In genomic region chr6:163946437-163946836, GRCh38 we compare ENCODE assay signal across 16 cellular contexts.
DNase-seq lines count a peak whose midpoint lies in the region; ATAC-seq, FAIRE-seq and TF ChIP-seq lines count a peak whose summit lies in the region.
"Had no signal": no experiment of that assay in that cellular context is flagged by ENCODE, and none has a peak within 500 bp of the region (broad histone marks: within the 10 kb centered on the region; RNA-seq: fewer than 3 reads in every experiment).

No MANE protein-coding gene starts in this region.

- H3K27ac ChIP-seq in GM12878 (ENCODE audit: control insufficient read depth, insufficient read depth) = no peak overlapping the region
- no peak overlapping the region for H3K27ac ChIP-seq in keratinocyte (ENCODE audit: control insufficient read depth, insufficient read depth, low read length)
- H3K27ac ChIP-seq in gastrocnemius medialis = peak overlapping the region; percentile 24 to 61 (median 52)
- H3K27ac ChIP-seq in smooth muscle cell (ENCODE audit: low read depth) = no peak overlapping the region
- no peak overlapping the region for H3K27ac ChIP-seq in RWPE1
- H3K27ac ChIP-seq in spleen = no peak overlapping the region
- H3K27ac ChIP-seq: brain microvascular endothelial cell had no signal

- POLR2A ChIA-PET in GM12878 (lab: Charles Lee) = no interaction called here
- POLR2A ChIA-PET in RWPE1 (lab: Yijun Ruan, JAX; ENCODE audit: low non-redundant PET) = no interaction called here

- RAD21 ChIA-PET in GM12878 (lab: Charles Lee; ENCODE audit: unreplicated experiment) = no interaction called here

- DNase-seq in GM12878 (ENCODE audit: low read depth, low spot score) (no peak), keratinocyte (ENCODE audit: low read depth, low spot score) (no peak), gastrocnemius medialis (peak in 1 of 2 donors; percentile 36), smooth muscle cell (lab: John Stamatoyannopoulos, UW; ENCODE audit: unreplicated experiment) (no peak), RWPE1 (ENCODE audit: low spot score) (no peak), spleen (no peak)
- no peak for DNase-seq in activated naive CD4-positive, alpha-beta T cell treated with anti-CD3 and anti-CD28 coated beads, Interleukin-2, amount 50 U/mL, for 16 hours
- DNase-seq: activated CD4-positive, alpha-beta T cell treated with anti-CD3 and anti-CD28 coated beads for 4 hours; activated naive CD8-positive, alpha-beta T cell treated with anti-CD3 and anti-CD28 coated beads for 36 hours; brain microvascular endothelial cell; NCI-H1436; NCI-H524; nephron progenitor cell; SHP77 treated with DMSO at 0.1 percent for 48 hours had no signal

- TF ChIP-seq POLR2A in GM12878 (IDR thresholded peaks at IDR 0.05; ENCODE audit: low read depth, low read length) (no peak), gastrocnemius medialis (IDR thresholded peaks at IDR 0.05) (no peak), spleen (IDR thresholded peaks at IDR 0.05) (no peak)

- intact Hi-C loops in GM12878 (cut with micrococcal nuclease; ENCODE audit: unreplicated experiment) (no loop called here), gastrocnemius medialis (cut with DNase I; ENCODE audit: low total_unique reads) (no loop called here), spleen (cut with DNase I; ENCODE audit: low total_unique reads) (no loop called here)

- BruUV-seq in GM12878 (replicated peaks; lab: Mats Ljungman, UMichigan) = no TSS peak

- ATAC-seq in GM18867 (IDR thresholded peaks at IDR 0.05; ENCODE audit: unreplicated experiment) (peak; percentile 23), GM12878 (no peak), gastrocnemius medialis (peak; percentile 25 to 27)

- no peaks in the 10 kb centered on the region for H4K20me1 ChIP-seq in GM12878 (ENCODE audit: control insufficient read depth, insufficient read depth)
- H4K20me1 ChIP-seq in keratinocyte (ENCODE audit: control insufficient read depth, extremely low read depth, insufficient read depth, low read length) = no peaks in the 10 kb centered on the region
- H4K20me1 ChIP-seq in smooth muscle cell (ENCODE audit: low read depth) = no peaks in the 10 kb centered on the region

- TF ChIP-seq RAD21 in GM12878 (IDR thresholded peaks at IDR 0.05; ENCODE audit: insufficient read depth, low read depth, low read length) = no peak

- TF ChIP-seq CTCF in GM12878 (IDR thresholded peaks at IDR 0.05 in 2 of 3, conservative IDR thresholded peaks at IDR 0.05 in 1 of 3; ENCODE audit: control insufficient read depth in 2 of 3, extremely low read depth in 1 of 3, insufficient read depth in 1 of 3, low read depth in 3 of 3, low read length in 3 of 3) = no peak
- TF ChIP-seq CTCF in keratinocyte (optimal IDR thresholded peaks at IDR 0.05 in 1 of 3, IDR thresholded peaks at IDR 0.05 in 1 of 3, conservative IDR thresholded peaks at IDR 0.05 in 1 of 3; ENCODE audit: extremely low read depth in 1 of 3, insufficient read depth in 2 of 3, low read length in 3 of 3) = no peak
- no peak for TF ChIP-seq CTCF in gastrocnemius medialis (IDR thresholded peaks at IDR 0.05 in 4 of 5, conservative IDR thresholded peaks at IDR 0.05 in 1 of 5)
- no peak for TF ChIP-seq CTCF in smooth muscle cell (IDR thresholded peaks at IDR 0.05; ENCODE audit: borderline replicate concordance, insufficient read depth, poor library complexity, severe bottlenecking)
- TF ChIP-seq CTCF in RWPE1 (conservative IDR thresholded peaks at IDR 0.05; ENCODE audit: low read depth) = no peak
- TF ChIP-seq CTCF in spleen (IDR thresholded peaks at IDR 0.05 in 8 of 11, conservative IDR thresholded peaks at IDR 0.05 in 3 of 11) = no peak

- H3K9ac ChIP-seq in GM12878 (ENCODE audit: control insufficient read depth, insufficient read depth, low read length) (no peak overlapping the region), keratinocyte (ENCODE audit: control insufficient read depth, extremely low read depth, insufficient read depth, low read length) (no peak overlapping the region), smooth muscle cell (ENCODE audit: low read depth) (no peak overlapping the region)

- H3K4me3 ChIP-seq in GM12878 (no peak overlapping the region), keratinocyte (ENCODE audit: control insufficient read depth in 2 of 3, extremely low read depth in 1 of 3, insufficient read depth in 2 of 3, low read depth in 1 of 3, low read length in 3 of 3) (no peak overlapping the region), gastrocnemius medialis (no peak overlapping the region), smooth muscle cell (no peak overlapping the region), spleen (no peak overlapping the region)

- no peaks in the 10 kb centered on the region for H3K9me1 ChIP-seq in keratinocyte (ENCODE audit: control insufficient read depth, extremely low read depth, insufficient read depth, low read length)

- in situ Hi-C loops in GM12878 (cut with MboI) = no loop called here
- in situ Hi-C loops in gastrocnemius medialis (cut with MboI; ENCODE audit: low sequenced_read_pairs in 4 of 4) = no loop called here

- CTCF ChIA-PET in GM12878 (lab: Yijun Ruan, JAX) = interaction anchor here (2.3 kb wide), 1 partner anchor 10 kb away, joined by 7 read pairs; no protein-coding TSS in a partner anchor
- CTCF ChIA-PET in RWPE1 (lab: Yijun Ruan, JAX) = interaction anchor here (1.0 kb wide), 1 partner anchor 10 kb away, joined by 4 read pairs; no protein-coding TSS in a partner anchor

- dilution Hi-C loops in keratinocyte (cut with MboI; ENCODE audit: extremely low pct_ligation_motif_present, low sequenced_read_pairs) = no loop called here

- H3K4me2 ChIP-seq in GM12878 (ENCODE audit: control insufficient read depth, insufficient read depth) (peak overlapping the region; percentile 35; the same call in 1 of the 2 replicates), keratinocyte (ENCODE audit: control insufficient read depth, extremely low read depth, insufficient read depth, low read depth, low read length) (peak overlapping the region; percentile 73), smooth muscle cell (no peak overlapping the region)

- H3K4me1 ChIP-seq in GM12878 (ENCODE audit: control insufficient read depth, insufficient read depth, low read length) (no peaks in the 10 kb centered on the region), keratinocyte (ENCODE audit: control insufficient read depth, extremely low read depth, insufficient read depth, low read length) (peaks cover 23% of the 10 kb centered on the region), gastrocnemius medialis (peaks cover 36 to 40% of the 10 kb centered on the region in 2 donors), smooth muscle cell (ENCODE audit: low read depth) (peaks cover 40% of the 10 kb centered on the region), spleen (peaks cover 0 to 7% (median 0%) of the 10 kb centered on the region in 6 donors)

- FAIRE-seq in GM12878 (lab: Jason Lieb, UNC) (no peak), keratinocyte (lab: Jason Lieb, UNC) (no peak)

- H3K27me3 ChIP-seq in GM12878 (replicated peaks in 1 of 2; ENCODE audit: control insufficient read depth in 2 of 2, insufficient read depth in 2 of 2, low read length in 1 of 2) (no peaks in the 10 kb centered on the region), keratinocyte (ENCODE audit: control insufficient read depth, extremely low read depth, insufficient read depth, low read length) (no peaks in the 10 kb centered on the region), gastrocnemius medialis (no peaks in the 10 kb centered on the region), smooth muscle cell (ENCODE audit: low read depth) (peaks cover 8% of the 10 kb centered on the region), spleen (replicated peaks in 1 of 7) (peaks cover 0 to 21% (median 0%) of the 10 kb centered on the region in 7 donors)
- H3K27me3 ChIP-seq: brain microvascular endothelial cell had no signal

- SMC1A ChIA-PET in GM12878 (lab: Charles Lee; ENCODE audit: uncharacterized antibody, unreplicated experiment) = no interaction called here

- H3F3A ChIP-seq in smooth muscle cell (ENCODE audit: low read depth) = no peaks in the 10 kb centered on the region

- WGBS in GM12878 (ENCODE audit: insufficient coverage, insufficient replicate concordance, low lambda C conversion rate, missing lambda C conversion rate) = 38% methylated on average over 7 of the region's 7 CpGs
- WGBS in smooth muscle cell (ENCODE audit: low lambda C conversion rate) = 89% methylated on average over 7 of the region's 7 CpGs
- 82 to 91% (median 85%) methylated on average over 7 of the region's 7 CpGs for whole genome bisulfite sequencing in spleen, 5 donors

- H3K79me2 ChIP-seq in GM12878 (ENCODE audit: control insufficient read depth, insufficient read depth, low read length) (no peaks in the 10 kb centered on the region), keratinocyte (ENCODE audit: control insufficient read depth, insufficient read depth, low read length) (no peaks in the 10 kb centered on the region), smooth muscle cell (ENCODE audit: low read depth) (no peaks in the 10 kb centered on the region)

- H2AFZ ChIP-seq in GM12878 (ENCODE audit: control insufficient read depth, low read depth, low read length) (no peak overlapping the region), keratinocyte (ENCODE audit: control insufficient read depth, low read length) (no peak overlapping the region), smooth muscle cell (ENCODE audit: low read depth) (no peak overlapping the region)

- no peak for TF ChIP-seq EP300 in GM12878 (IDR thresholded peaks at IDR 0.05; ENCODE audit: borderline replicate concordance in 1 of 2, control insufficient read depth in 1 of 2, low read depth in 2 of 2, low read length in 2 of 2)

- H3K9me3 ChIP-seq in GM12878 (replicated peaks; ENCODE audit: control insufficient read depth, insufficient read depth, low read length) (no peaks in the 10 kb centered on the region), keratinocyte (ENCODE audit: control insufficient read depth, low read depth, low read length) (no peaks in the 10 kb centered on the region), gastrocnemius medialis (no peaks in the 10 kb centered on the region), smooth muscle cell (replicated peaks; ENCODE audit: low read depth) (no peaks in the 10 kb centered on the region), spleen (no peaks in the 10 kb centered on the region)
- H3K9me3 ChIP-seq: stomach had no signal

- H3K36me3 ChIP-seq in GM12878 (ENCODE audit: control insufficient read depth in 2 of 2, insufficient read depth in 2 of 2, low read length in 1 of 2) (no peaks in the 10 kb centered on the region), keratinocyte (ENCODE audit: control insufficient read depth in 2 of 2, extremely low read depth in 1 of 2, insufficient read depth in 2 of 2, low read length in 2 of 2) (no peaks in the 10 kb centered on the region), gastrocnemius medialis (no peaks in the 10 kb centered on the region), smooth muscle cell (ENCODE audit: low read depth) (no peaks in the 10 kb centered on the region), spleen (no peaks in the 10 kb centered on the region)
- H3K36me3 ChIP-seq: brain microvascular endothelial cell, stomach had no signal

Comparison
In these comparisons a context has a peak if more than half of its experiments do, and no peak if none do; other contexts are left out.
1. H3K27ac ChIP-seq: peak in gastrocnemius medialis (4 of 4); none in GM12878 (single experiment), keratinocyte (single experiment), smooth muscle cell (single experiment), RWPE1 (single experiment) and spleen (0 of 8).